ENCODE assay signal across 1 cellular context in genomic region chr18:73646772-73647171, GRCh38.
TF ChIP-seq lines count a peak whose summit lies in the region.

No MANE protein-coding gene starts in this region.

TF ChIP-seq in HepG2, 621 proteins besides CTCF, POLR2A, EP300 and RAD21 (continued from another document):
- TF ChIP-seq, protein P1, sequence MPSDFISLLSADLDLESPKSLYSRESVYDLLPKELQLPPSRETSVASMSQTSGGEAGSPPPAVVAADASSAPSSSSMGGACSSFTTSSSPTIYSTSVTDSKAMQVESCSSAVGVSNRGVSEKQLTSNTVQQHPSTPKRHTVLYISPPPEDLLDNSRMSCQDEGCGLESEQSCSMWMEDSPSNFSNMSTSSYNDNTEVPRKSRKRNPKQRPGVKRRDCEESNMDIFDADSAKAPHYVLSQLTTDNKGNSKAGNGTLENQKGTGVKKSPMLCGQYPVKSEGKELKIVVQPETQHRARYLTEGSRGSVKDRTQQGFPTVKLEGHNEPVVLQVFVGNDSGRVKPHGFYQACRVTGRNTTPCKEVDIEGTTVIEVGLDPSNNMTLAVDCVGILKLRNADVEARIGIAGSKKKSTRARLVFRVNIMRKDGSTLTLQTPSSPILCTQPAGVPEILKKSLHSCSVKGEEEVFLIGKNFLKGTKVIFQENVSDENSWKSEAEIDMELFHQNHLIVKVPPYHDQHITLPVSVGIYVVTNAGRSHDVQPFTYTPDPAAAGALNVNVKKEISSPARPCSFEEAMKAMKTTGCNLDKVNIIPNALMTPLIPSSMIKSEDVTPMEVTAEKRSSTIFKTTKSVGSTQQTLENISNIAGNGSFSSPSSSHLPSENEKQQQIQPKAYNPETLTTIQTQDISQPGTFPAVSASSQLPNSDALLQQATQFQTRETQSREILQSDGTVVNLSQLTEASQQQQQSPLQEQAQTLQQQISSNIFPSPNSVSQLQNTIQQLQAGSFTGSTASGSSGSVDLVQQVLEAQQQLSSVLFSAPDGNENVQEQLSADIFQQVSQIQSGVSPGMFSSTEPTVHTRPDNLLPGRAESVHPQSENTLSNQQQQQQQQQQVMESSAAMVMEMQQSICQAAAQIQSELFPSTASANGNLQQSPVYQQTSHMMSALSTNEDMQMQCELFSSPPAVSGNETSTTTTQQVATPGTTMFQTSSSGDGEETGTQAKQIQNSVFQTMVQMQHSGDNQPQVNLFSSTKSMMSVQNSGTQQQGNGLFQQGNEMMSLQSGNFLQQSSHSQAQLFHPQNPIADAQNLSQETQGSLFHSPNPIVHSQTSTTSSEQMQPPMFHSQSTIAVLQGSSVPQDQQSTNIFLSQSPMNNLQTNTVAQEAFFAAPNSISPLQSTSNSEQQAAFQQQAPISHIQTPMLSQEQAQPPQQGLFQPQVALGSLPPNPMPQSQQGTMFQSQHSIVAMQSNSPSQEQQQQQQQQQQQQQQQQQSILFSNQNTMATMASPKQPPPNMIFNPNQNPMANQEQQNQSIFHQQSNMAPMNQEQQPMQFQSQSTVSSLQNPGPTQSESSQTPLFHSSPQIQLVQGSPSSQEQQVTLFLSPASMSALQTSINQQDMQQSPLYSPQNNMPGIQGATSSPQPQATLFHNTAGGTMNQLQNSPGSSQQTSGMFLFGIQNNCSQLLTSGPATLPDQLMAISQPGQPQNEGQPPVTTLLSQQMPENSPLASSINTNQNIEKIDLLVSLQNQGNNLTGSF (CRISPR knock-in tag; IDR thresholded peaks at IDR 0.05) = no peak
- TF ChIP-seq ZNF251 (CRISPR knock-in tag; IDR thresholded peaks at IDR 0.05) = no peak
- no peak for TF ChIP-seq DDIT3 (CRISPR knock-in tag; IDR thresholded peaks at IDR 0.05)
- TF ChIP-seq SRSF9 (IDR thresholded peaks at IDR 0.05; ENCODE audit: borderline replicate concordance, insufficient read depth, low read depth, low read length, poor library complexity, severe bottlenecking) = no peak
- TF ChIP-seq MATR3 (CRISPR knock-in tag; IDR thresholded peaks at IDR 0.05) = no peak
- no peak for TF ChIP-seq ZNF180 (CRISPR knock-in tag; IDR thresholded peaks at IDR 0.05; ENCODE audit: borderline replicate concordance, low read depth)
- TF ChIP-seq CBX2 (IDR thresholded peaks at IDR 0.05; ENCODE audit: low read depth, low read length) = no peak
- TF ChIP-seq CBX2 (CRISPR knock-in tag; IDR thresholded peaks at IDR 0.05; ENCODE audit: low read depth) = no peak
- no peak for TF ChIP-seq ZNF510 (CRISPR knock-in tag; IDR thresholded peaks at IDR 0.05; ENCODE audit: low read depth)
- TF ChIP-seq NR2F1 (CRISPR knock-in tag; IDR thresholded peaks at IDR 0.05) = no peak
- TF ChIP-seq ZNF33B (CRISPR knock-in tag; IDR thresholded peaks at IDR 0.05) = no peak
